ENCODE assay signal across 8 cellular contexts in genomic region chr17:7403043-7403901, GRCh38. TPM values are rescaled to one million over a fixed set of nuclear protein-coding genes. Genes with fewer than 3 reads are reported as not detected.
DNase-seq lines count a peak whose midpoint lies in the region; ATAC-seq and TF ChIP-seq lines count a peak whose summit lies in the region.

No MANE protein-coding gene starts in this region.

- H3K9me3 ChIP-seq in endodermal cell (ENCODE audit: control insufficient read depth, low read length) (no peaks in the 10 kb centered on the region), muscle layer of colon (ENCODE audit: low read length) (no peaks in the 10 kb centered on the region), uterus (no peaks in the 10 kb centered on the region)

- peak; percentile 15 for ATAC-seq in HG03196 (IDR thresholded peaks at IDR 0.05; ENCODE audit: unreplicated experiment)

- H3K4me1 ChIP-seq in endodermal cell (ENCODE audit: control insufficient read depth, insufficient read depth, low read length): no peaks in the 10 kb centered on the region
- peaks cover 15% of the 10 kb centered on the region for H3K4me1 ChIP-seq in muscle layer of colon (ENCODE audit: insufficient read depth, low read length)
- peaks cover 0 to 5% of the 10 kb centered on the region in 2 donors for H3K4me1 ChIP-seq in uterus

- DNase-seq in T-helper 22 cell (ENCODE audit: low read depth) (peak; percentile 14), endodermal cell (no peak), uterus (peak; percentile 67 to 71), occipital lobe (lab: John Stamatoyannopoulos, UW) (no peak), T1000 (lab: John Stamatoyannopoulos, UW) (no peak)

- no peak for TF ChIP-seq POLR2A in uterus (IDR thresholded peaks at IDR 0.05)

- peak overlapping the region; percentile 77 for H3K4me3 Mint-ChIP-seq in endodermal cell

- H3K9ac ChIP-seq in endodermal cell (ENCODE audit: extremely low read depth, low read length, poor library complexity, severe bottlenecking) (peak overlapping the region; percentile 62), muscle layer of colon (ENCODE audit: low read length) (peak overlapping the region; percentile 56)

- H3K36me3 ChIP-seq in endodermal cell (ENCODE audit: control insufficient read depth, insufficient read depth, low read length): peaks cover 5% of the 10 kb centered on the region
- H3K36me3 ChIP-seq in muscle layer of colon (ENCODE audit: insufficient read depth, low read length): no peaks in the 10 kb centered on the region
- H3K36me3 ChIP-seq in uterus: no peaks in the 10 kb centered on the region

- intact Hi-C loops in uterus (cut with DNase I; ENCODE audit: low total_unique reads): no loop called here

- peaks cover 10% of the 10 kb centered on the region for H3K36me3 Mint-ChIP-seq in endodermal cell (ENCODE audit: low read depth)

- H3K27me3 Mint-ChIP-seq in endodermal cell (ENCODE audit: insufficient read depth): peaks cover 7% of the 10 kb centered on the region

- H3K4me3 ChIP-seq in endodermal cell (ENCODE audit: low read length) (peak overlapping the region; percentile 88), muscle layer of colon (ENCODE audit: low read depth in 1 of 2, low read length in 2 of 2) (peak overlapping the region; percentile 71 to 82), uterus (peak overlapping the region; percentile 54 to 73)

- TF ChIP-seq CTCF in C4-2B (conservative IDR thresholded peaks at IDR 0.05): no peak
- no peak for TF ChIP-seq CTCF in endodermal cell (conservative IDR thresholded peaks at IDR 0.05)
- TF ChIP-seq CTCF in uterus (IDR thresholded peaks at IDR 0.05): no peak

- H3K27me3 ChIP-seq in endodermal cell (ENCODE audit: control insufficient read depth, insufficient read depth, low read length, poor library complexity, severe bottlenecking) (no peaks in the 10 kb centered on the region), muscle layer of colon (ENCODE audit: control insufficient read depth in 1 of 2, insufficient read depth in 2 of 2, low read length in 2 of 2) (no peaks in the 10 kb centered on the region), uterus (no peaks in the 10 kb centered on the region)

- H3K9me3 Mint-ChIP-seq in endodermal cell: no peaks in the 10 kb centered on the region

- H3K27ac ChIP-seq in C4-2B (peak overlapping the region; percentile 86), endodermal cell (ENCODE audit: low read depth, low read length) (peak overlapping the region; percentile 77), muscle layer of colon (ENCODE audit: low read depth, low read length) (peak overlapping the region; percentile 93), uterus (peak overlapping the region; percentile 93 to 94)

- peak overlapping the region; percentile 95 for H3K27ac Mint-ChIP-seq in endodermal cell

- 15 to 30% methylated on average over 10 to 25 of the region's 25 CpGs for WGBS in endodermal cell (ENCODE audit: insufficient coverage in 1 of 2, insufficient read length in 1 of 2), 2 experiments

- peaks cover 20% of the 10 kb centered on the region for H3K4me1 Mint-ChIP-seq in endodermal cell

RNA-seq across cellular contexts. Expression of gene TMEM256, which starts 0.6 kb away (rescaled TPM):
- total RNA-seq in endodermal cell (100 to 1,000 TPM; 133 to 175 TPM), uterus (100 to 1,000 TPM in 3 of 4 donors, 10 to 100 TPM in 1; 26.0 to 131 (median 115) TPM), occipital lobe (55.2 TPM)
- polyA plus RNA-seq in endodermal cell (2013, experiment 1 of 2): 160 TPM
- polyA plus RNA-seq in endodermal cell (2013, experiment 2 of 2): 148 TPM

RNA-seq across cellular contexts. Expression of gene NLGN2, which starts 4.4 kb away (rescaled TPM):
- total RNA-seq in endodermal cell (100 to 1,000 TPM in 1 of 2 donors, 10 to 100 TPM in 1; 78.5 to 121 TPM), uterus (10 to 100 TPM; 14.2 to 81.9 (median 19.7) TPM), occipital lobe (9.2 TPM)
- polyA plus RNA-seq in endodermal cell (2013, experiment 1 of 2): 91.3 TPM
- 83.0 TPM for polyA plus RNA-seq in endodermal cell (2013, experiment 2 of 2)

RNA-seq across cellular contexts. Expression of gene PLSCR3, which starts 8.9 kb away (rescaled TPM):
- total RNA-seq in endodermal cell (10 to 100 TPM; 21.0 to 26.2 TPM), uterus (10 to 100 TPM in 3 of 4 donors, under 1 TPM in 1; 0.77 to 42.6 (median 17.6) TPM), occipital lobe (10.0 TPM)
- 31.9 TPM for polyA plus RNA-seq in endodermal cell (2013, experiment 1 of 2)
- polyA plus RNA-seq in endodermal cell (2013, experiment 2 of 2): 39.9 TPM

RNA-seq across cellular contexts. Expression of gene SPEM1, which starts 16.9 kb away (rescaled TPM):
- total RNA-seq in endodermal cell: under 1 TPM; 0.46 to 0.49 TPM
- not detected for polyA plus RNA-seq in endodermal cell (2013, experiment 1 of 2)
- polyA plus RNA-seq in endodermal cell (2013, experiment 2 of 2): not detected
- total RNA-seq in uterus: not detected
- not detected for total RNA-seq in occipital lobe

RNA-seq across cellular contexts. Expression of gene SPEM2, which starts 22.1 kb away (rescaled TPM):
- not detected for total RNA-seq in endodermal cell
- polyA plus RNA-seq in endodermal cell (2013, experiment 1 of 2): not detected
- not detected for polyA plus RNA-seq in endodermal cell (2013, experiment 2 of 2)
- total RNA-seq in uterus: not detected
- not detected for total RNA-seq in occipital lobe

Comparison
In these comparisons a context has a peak if more than half of its experiments do, and no peak if none do; other contexts are left out.
1. DNase-seq: peak in T-helper 22 cell (single experiment) and uterus (2 of 2); none in endodermal cell (single experiment), occipital lobe (single experiment) and T1000 (single experiment).
2. Peak in every context shown above with its lines, with median percentiles within 50 percentile points of each other: H3K27ac ChIP-seq and H3K4me3 ChIP-seq.